Comparison of ENCODE assay signal across 14 cellular contexts in the genomic region with DNA sequence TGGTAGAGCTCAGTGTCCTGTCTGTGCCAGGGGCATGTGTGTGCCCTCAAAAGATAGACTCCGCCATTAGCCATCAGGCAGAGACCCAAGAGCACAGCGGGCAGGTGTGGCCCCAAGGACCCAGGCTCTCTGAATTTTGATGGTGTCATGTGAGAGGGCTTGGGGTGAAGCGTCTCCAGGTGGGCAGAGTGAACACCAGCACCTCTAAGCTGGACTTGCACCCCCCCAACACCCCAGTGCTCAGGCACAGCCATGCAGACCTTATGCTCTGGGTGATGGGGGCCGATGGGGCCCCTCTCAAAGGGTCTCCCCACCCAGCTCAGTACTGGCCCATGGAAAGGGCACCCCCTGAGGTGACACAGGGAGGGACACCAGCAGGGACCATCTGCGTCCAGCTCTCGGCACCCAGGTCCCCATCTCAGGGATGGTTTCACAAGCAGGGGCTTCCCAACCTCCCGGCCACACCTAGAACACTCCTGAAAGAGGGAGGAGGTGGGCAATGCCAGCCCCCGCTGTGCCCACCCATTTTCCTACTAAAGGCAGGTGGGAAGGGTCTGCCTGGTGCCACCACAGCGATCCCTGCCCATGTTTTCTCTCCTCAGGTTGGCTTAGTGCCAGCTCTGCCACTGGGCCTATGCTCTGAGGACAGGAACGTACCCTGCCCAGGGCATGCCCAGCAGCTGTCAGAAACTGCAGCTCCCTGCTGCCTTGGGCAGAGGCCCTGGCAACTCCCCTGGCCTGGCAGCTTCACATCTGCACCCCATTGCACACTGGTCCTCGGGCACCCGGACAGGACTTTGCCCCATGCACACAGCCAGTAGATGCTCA. TPM values are rescaled to one million over a fixed set of nuclear protein-coding genes. Genes with fewer than 3 reads are reported as not detected.
DNase-seq lines count a peak whose midpoint lies in the region; ATAC-seq, FAIRE-seq and TF ChIP-seq lines count a peak whose summit lies in the region.
"Had no signal": no experiment of that assay in that cellular context is flagged by ENCODE, and none has a peak within 500 bp of the region (broad histone marks: within the 10 kb centered on the region; RNA-seq: fewer than 3 reads in every experiment).

No MANE protein-coding gene starts in this region.

- no peaks in the 10 kb centered on the region for H3K36me3 ChIP-seq in K562 (ENCODE audit: control insufficient read depth, insufficient read depth, low read length)
- no peaks in the 10 kb centered on the region for H3K36me3 ChIP-seq in brain microvascular endothelial cell (replicated peaks)
- H3K36me3 ChIP-seq: transverse colon had no signal

- no peak overlapping the region for H2AFZ ChIP-seq in K562 (ENCODE audit: low read depth, low read length)

- H3K27me3 ChIP-seq in K562 (ENCODE audit: control insufficient read depth in 2 of 2, insufficient read depth in 2 of 2, low read length in 2 of 2) (no peaks in the 10 kb centered on the region; a peak in 1 of 5 replicates), brain microvascular endothelial cell (replicated peaks) (no peaks in the 10 kb centered on the region)

- peaks cover 54% of the 10 kb centered on the region for H3K36me3 Mint-ChIP-seq in T-helper 1 cell treated with Interleukin-12 subunit alpha and Interleukin-12 subunit beta and Interleukin-4 antibody, amounts not matched to agents 30 μg/mL and 1 μg/mL, for 36 hours (ENCODE audit: low read depth)
- no peaks in the 10 kb centered on the region for H3K36me3 Mint-ChIP-seq in osteocyte (ENCODE audit: unreplicated experiment)

- no peaks in the 10 kb centered on the region for H3K9me3 ChIP-seq in K562 (replicated peaks; ENCODE audit: control insufficient read depth, insufficient read depth, low read depth, low read length)
- H3K9me3 ChIP-seq: transverse colon had no signal

- H3K9ac ChIP-seq in K562 (ENCODE audit: insufficient read depth in 1 of 2, low read depth in 2 of 2, low read length in 2 of 2): no peak overlapping the region

- BruUV-seq in K562 (replicated peaks; lab: Mats Ljungman, UMichigan): no TSS peak

- TF ChIP-seq POLR2A in K562 (conservative IDR thresholded peaks at IDR 0.05): no peak

- intact Hi-C loops in K562 (cut with micrococcal nuclease): no loop called here

- peak overlapping the region; percentile 68 for H3K27ac Mint-ChIP-seq in T-helper 1 cell treated with Interleukin-12 subunit alpha and Interleukin-12 subunit beta and Interleukin-4 antibody, amounts not matched to agents 30 μg/mL and 1 μg/mL, for 36 hours
- no peak overlapping the region for H3K27ac Mint-ChIP-seq in osteocyte (ENCODE audit: unreplicated experiment)

- no peaks in the 10 kb centered on the region for H3K79me2 ChIP-seq in K562 (ENCODE audit: control insufficient read depth, insufficient read depth, low read length)

- no peak for FAIRE-seq in K562 (lab: Jason Lieb, UNC)
- FAIRE-seq: GM18507 had no signal

- POLR2A ChIA-PET in K562 (lab: Yijun Ruan, JAX): interaction anchor here (0.9 kb wide), 1 partner anchor 14 kb away, joined by 3 read pairs; no protein-coding TSS in a partner anchor

- no peak overlapping the region for H3K4me2 ChIP-seq in K562 (ENCODE audit: insufficient read depth, low read length)

- in situ Hi-C loops in K562 (cut with MboI): no loop called here
- in situ Hi-C loops in brain microvascular endothelial cell (cut with HindIII; ENCODE audit: low pct_ligation_motif_present, low sequenced_read_pairs): no loop called here

- no peak for TF ChIP-seq EP300 in K562 (IDR thresholded peaks at IDR 0.05; ENCODE audit: low read length)

- no peak for TF ChIP-seq RAD21 in K562 (CRISPR knock-in tag; conservative IDR thresholded peaks at IDR 0.05 in 1 of 2, IDR thresholded peaks at IDR 0.05 in 1 of 2)

- H3K4me1 ChIP-seq in K562 (replicated peaks in 1 of 2; ENCODE audit: control insufficient read depth in 2 of 2, insufficient read depth in 2 of 2, low read length in 2 of 2): peaks cover 0 to 12% of the 10 kb centered on the region in 2 experiments; a peak in 3 of 5 replicates

- CTCF ChIA-PET in K562 (lab: Yijun Ruan, JAX; ENCODE audit: low intra/inter-chr PET ratio): no interaction called here

- peaks cover 9% of the 10 kb centered on the region for H3K9me3 Mint-ChIP-seq in T-helper 1 cell treated with Interleukin-12 subunit alpha and Interleukin-12 subunit beta and Interleukin-4 antibody, amounts not matched to agents 30 μg/mL and 1 μg/mL, for 36 hours
- peaks cover 5% of the 10 kb centered on the region for H3K9me3 Mint-ChIP-seq in osteocyte (ENCODE audit: unreplicated experiment)

- no peak overlapping the region for H3K4me3 ChIP-seq in K562
- H3K4me3 ChIP-seq in brain microvascular endothelial cell (ENCODE audit: low read depth, low read length): no peak overlapping the region
- H3K4me3 ChIP-seq: transverse colon had no signal

- WGBS in K562 (ENCODE audit: insufficient coverage, low coverage, missing lambda C conversion rate): 27% methylated on average over 6 of the region's 12 CpGs

- no peaks in the 10 kb centered on the region for H3K9me1 ChIP-seq in K562 (ENCODE audit: control insufficient read depth, insufficient read depth, low read length)

- TF ChIP-seq CTCF in K562 (IDR thresholded peaks at IDR 0.05 in 2 of 3, conservative IDR thresholded peaks at IDR 0.05 in 1 of 3; ENCODE audit: insufficient read depth in 2 of 3, low read depth in 1 of 3, low read length in 3 of 3) (no peak), osteocyte (IDR thresholded peaks at IDR 0.05) (no peak), brain microvascular endothelial cell (IDR thresholded peaks at IDR 0.05; ENCODE audit: low read depth, low read length, missing control alignments) (no peak)

- H3K4me3 Mint-ChIP-seq in T-helper 1 cell treated with Interleukin-12 subunit alpha and Interleukin-12 subunit beta and Interleukin-4 antibody, amounts not matched to agents 30 μg/mL and 1 μg/mL, for 36 hours: peak overlapping the region; percentile 48
- H3K4me3 Mint-ChIP-seq in osteocyte (ENCODE audit: unreplicated experiment): no peak overlapping the region

- DNase-seq in T-helper 1 cell: no peak
- peak; percentile 24 for DNase-seq in NCI-H1105 (lab: John Stamatoyannopoulos, UW)
- DNase-seq in K562 (ENCODE audit: extremely low read depth in 1 of 4, low spot score in 3 of 4): no peak
- DNase-seq in osteocyte (ENCODE audit: extremely low spot score, unreplicated experiment): peak; percentile 83
- DNase-seq in amygdala (lab: John Stamatoyannopoulos, UW): no peak
- DNase-seq in brain microvascular endothelial cell: no peak
- DNase-seq in UCSD-AML1 (lab: John Stamatoyannopoulos, UW; ENCODE audit: unreplicated experiment): no peak
- DNase-seq: ACHN, activated gamma-delta T cell treated with Interleukin-2 at 50 U/mL for 16 hours, NCI-H226, transverse colon had no signal

- no peak overlapping the region for H3K27ac ChIP-seq in K562 (ENCODE audit: extremely low read depth, low read depth, low read length)
- H3K27ac ChIP-seq in brain microvascular endothelial cell: no peak overlapping the region
- H3K27ac ChIP-seq: transverse colon had no signal

- peaks cover 59% of the 10 kb centered on the region for H3K4me1 Mint-ChIP-seq in T-helper 1 cell treated with Interleukin-12 subunit alpha and Interleukin-12 subunit beta and Interleukin-4 antibody, amounts not matched to agents 30 μg/mL and 1 μg/mL, for 36 hours (ENCODE audit: low read depth)
- no peaks in the 10 kb centered on the region for H3K4me1 Mint-ChIP-seq in osteocyte (ENCODE audit: unreplicated experiment)

- no peaks in the 10 kb centered on the region for H3K27me3 Mint-ChIP-seq in T-helper 1 cell treated with Interleukin-12 subunit alpha and Interleukin-12 subunit beta and Interleukin-4 antibody, amounts not matched to agents 30 μg/mL and 1 μg/mL, for 36 hours (ENCODE audit: low read depth)
- peaks cover 4% of the 10 kb centered on the region for H3K27me3 Mint-ChIP-seq in osteocyte (ENCODE audit: unreplicated experiment)

- ATAC-seq in K562: no peak

- H4K20me1 ChIP-seq in K562 (replicated peaks; ENCODE audit: control insufficient read depth, insufficient read depth, low read length): no peaks in the 10 kb centered on the region

RNA-seq across cellular contexts. Expression of a gene that starts 3.5 kb away (rescaled TPM):
- total RNA-seq in K562 (2011; cell fraction: chromatin; rRNA removed; ENCODE audit: low replicate concordance): not detected in 2 replicates
- total RNA-seq in K562 (2011; cell fraction: nucleolus; rRNA removed): not detected in 2 replicates
- total RNA-seq in K562 (2011; cell fraction: nucleoplasm; rRNA removed): not detected in 2 replicates
- total RNA-seq in K562 (2014; rRNA removed) (not detected in 2 replicates), K562 (2014; rRNA removed; fragmentation: Illumina TruSeq; extraction: Trizol) (not detected in 2 replicates), K562 (2015; rRNA removed; fragmentation: Illumina TruSeq; extraction: Trizol) (0.19 TPM in 1 of 2 replicates, not detected in the other), K562 (2021) (not detected in 2 replicates), osteocyte (not detected in 2 replicates)
- polyA plus RNA-seq in K562 (2011; rRNA removed) (not detected in 2 replicates), K562 (2014; fragmentation: Illumina TruSeq; extraction: Trizol) (not detected in 2 replicates), K562 (2014; fragmentation: Nextera tagmentation; extraction: Ambion mirVana) (not detected), K562 (2014; rRNA removed) (0.23 TPM in 1 of 2 replicates, not detected in the other)
- 0.15 TPM in 1 of 2 replicates, not detected in the other for polyA plus RNA-seq in K562 (2011; cell fraction: cytosol; rRNA removed)
- polyA plus RNA-seq in K562 (2011; cell fraction: nucleus; rRNA removed): not detected in 2 replicates
- 0.12 and 3.3 TPM in 2 replicates for polyA plus RNA-seq in K562 (2012)
- not detected in 2 replicates for polyA minus RNA-seq in K562 (2011; rRNA and poly(A)+ RNA removed)
- polyA minus RNA-seq in K562 (2011; cell fraction: cytosol; rRNA and poly(A)+ RNA removed): not detected in 2 replicates
- not detected in 2 replicates for polyA minus RNA-seq in K562 (2011; cell fraction: nucleus; rRNA and poly(A)+ RNA removed)
- total RNA-seq: Daoy had no signal

RNA-seq across cellular contexts. Expression of a gene that starts 40.0 kb away (rescaled TPM):
- 15.3 and 15.5 TPM in 2 replicates for total RNA-seq in K562 (2011; cell fraction: chromatin; rRNA removed; ENCODE audit: low replicate concordance)
- 18.6 and 20.5 TPM in 2 replicates for total RNA-seq in K562 (2011; cell fraction: nucleolus; rRNA removed)
- 20.0 and 22.3 TPM in 2 replicates for total RNA-seq in K562 (2011; cell fraction: nucleoplasm; rRNA removed)
- 14.4 and 16.5 TPM in 2 replicates for total RNA-seq in K562 (2014; rRNA removed)
- 13.0 and 14.1 TPM in 2 replicates for total RNA-seq in K562 (2014; rRNA removed; fragmentation: Illumina TruSeq; extraction: Trizol)
- total RNA-seq in K562 (2015; rRNA removed; fragmentation: Illumina TruSeq; extraction: Trizol): 14.8 and 15.2 TPM in 2 replicates
- total RNA-seq in K562 (2021): 15.9 and 17.8 TPM in 2 replicates
- polyA plus RNA-seq in K562 (2011; rRNA removed): 13.6 and 18.0 TPM in 2 replicates
- 11.5 and 20.7 TPM in 2 replicates for polyA plus RNA-seq in K562 (2011; cell fraction: cytosol; rRNA removed)
- 12.6 and 16.2 TPM in 2 replicates for polyA plus RNA-seq in K562 (2011; cell fraction: nucleus; rRNA removed)
- polyA plus RNA-seq in K562 (2012): 15.7 and 16.1 TPM in 2 replicates
- 14.9 and 15.3 TPM in 2 replicates for polyA plus RNA-seq in K562 (2014; fragmentation: Illumina TruSeq; extraction: Trizol)
- 1 to 10 TPM; 6.7 to 8.8 TPM for polyA plus RNA-seq in K562 (2014; fragmentation: Nextera tagmentation; extraction: Ambion mirVana)
- polyA plus RNA-seq in K562 (2014; rRNA removed): 18.2 and 21.8 TPM in 2 replicates
- 8.4 and 13.1 TPM in 2 replicates for polyA minus RNA-seq in K562 (2011; rRNA and poly(A)+ RNA removed)
- 5.2 and 8.2 TPM in 2 replicates for polyA minus RNA-seq in K562 (2011; cell fraction: cytosol; rRNA and poly(A)+ RNA removed)
- polyA minus RNA-seq in K562 (2011; cell fraction: nucleus; rRNA and poly(A)+ RNA removed): 4.7 and 7.4 TPM in 2 replicates
- total RNA-seq in osteocyte: 76.3 and 80.0 TPM in 2 replicates

Comparison
In these comparisons a context has a peak if more than half of its experiments do, and no peak if none do; other contexts are left out.
1. DNase-seq: peak in NCI-H1105 (single experiment) and osteocyte (single experiment); none in T-helper 1 cell (0 of 5), K562 (0 of 4), amygdala (0 of 56), brain microvascular endothelial cell (single experiment) and UCSD-AML1 (single experiment).